In genomic region chr9:71895955-71896354, GRCh38 we compare ENCODE assay signal across 16 cellular contexts. TPM values are rescaled to one million over a fixed set of nuclear protein-coding genes. Genes with fewer than 3 reads are reported as not detected.
DNase-seq lines count a peak whose midpoint lies in the region; ATAC-seq and TF ChIP-seq lines count a peak whose summit lies in the region.
"Had no signal": no experiment of that assay in that cellular context is flagged by ENCODE, and none has a peak within 500 bp of the region (broad histone marks: within the 10 kb centered on the region; RNA-seq: fewer than 3 reads in every experiment).

No MANE protein-coding gene starts in this region.

- H3K9me2 ChIP-seq in Loucy (replicated peaks; ENCODE audit: low read depth, low read length), result no peaks in the 10 kb centered on the region

- H3K79me2 ChIP-seq in Loucy (ENCODE audit: insufficient read depth, low read length), result peaks cover 97% of the 10 kb centered on the region

- peaks cover 84% of the 10 kb centered on the region for H3K4me1 ChIP-seq in Loucy (ENCODE audit: insufficient read depth, low read length, poor library complexity, severe bottlenecking)

- H2AFZ ChIP-seq in Loucy (ENCODE audit: low read length), result no peak overlapping the region

- intact Hi-C loops in activated T-helper 2 cell treated with anti-CD3 and anti-CD28 coated beads, Interferon-gamma antibody, Interleukin-2, Interleukin-4, amounts not matched to agents 10 μg/mL and 5 μg/mL and 100 μg/mL, durations not matched to agents 14 hours and 24 hours and 36 hours (cut with micrococcal nuclease), result loop anchor here (1.0 to 10.0 kb wide), 7 partner anchors 9 to 1484 kb away; partner anchors contain the start of genes ABHD17B, ANXA1, C9orf85 and KLF9
- intact Hi-C loops in natural killer cell (cut with micrococcal nuclease), result loop anchor here (2.0 to 5.0 kb wide), 3 partner anchors 15 to 114 kb away; partner anchors contain the start of genes ABHD17B and C9orf85
- intact Hi-C loops in Calu3 (cut with micrococcal nuclease; ENCODE audit: unreplicated experiment), result no loop called here

- no peaks in the 10 kb centered on the region for H3K27me3 Mint-ChIP-seq in activated CD4-positive, alpha-beta T cell treated with anti-CD3 and anti-CD28 coated beads, Interleukin-2, amount 10 ng/mL, durations not matched to agents 7 days and 5 days
- no peaks in the 10 kb centered on the region for H3K27me3 Mint-ChIP-seq in activated T-helper 2 cell treated with anti-CD3 and anti-CD28 coated beads, Interferon-gamma antibody, Interleukin-2, Interleukin-4, amounts not matched to agents 10 μg/mL and 5 μg/mL and 100 μg/mL, durations not matched to agents 14 hours and 24 hours and 36 hours (ENCODE audit: low read depth)
- no peaks in the 10 kb centered on the region for H3K27me3 Mint-ChIP-seq in natural killer cell (ENCODE audit: low read depth in 2 of 2)
- no peaks in the 10 kb centered on the region for H3K27me3 Mint-ChIP-seq in Calu3 (ENCODE audit: unreplicated experiment)
- H3K27me3 Mint-ChIP-seq: activated T-helper 17 cell treated with anti-CD3 and anti-CD28 coated beads, Interleukin-2, amount 50 U/mL, for 72 hours had no signal

- POLR2A ChIA-PET in activated CD4-positive, alpha-beta T cell treated with anti-CD3 and anti-CD28 coated beads, Interleukin-2, amount 10 ng/mL, durations not matched to agents 7 days and 5 days (lab: Charles Lee), result interaction anchor here (0.5 kb wide), 1 partner anchor 48 kb away, joined by 4 read pairs; no protein-coding TSS in a partner anchor

- peak overlapping the region; percentile 93 for H3K4me2 ChIP-seq in Loucy (ENCODE audit: low read depth, low read length, poor library complexity, severe bottlenecking)

- peak overlapping the region; percentile 86 for H3K4me3 ChIP-seq in Loucy (ENCODE audit: low read length, poor library complexity, severe bottlenecking)
- H3K4me3 ChIP-seq: heart left ventricle, suprapubic skin, vagina had no signal

- DNase-seq in activated CD4-positive, alpha-beta T cell treated with anti-CD3 and anti-CD28 coated beads, Interleukin-2, amount 10 ng/mL, durations not matched to agents 7 days and 5 days, result no peak
- DNase-seq in activated CD4-positive, alpha-beta T cell treated with anti-CD3 and anti-CD28 coated beads for 48 hours, result no peak
- DNase-seq in activated T-helper 2 cell treated with anti-CD3 and anti-CD28 coated beads, Interferon-gamma antibody, Interleukin-2, Interleukin-4, amounts not matched to agents 10 μg/mL and 5 μg/mL and 100 μg/mL, durations not matched to agents 14 hours and 24 hours and 36 hours (ENCODE audit: low spot score), result no peak
- DNase-seq in natural killer cell, result no peak
- no peak for DNase-seq in Calu3
- no peak for DNase-seq in anterior cingulate cortex (lab: John Stamatoyannopoulos, UW)
- DNase-seq: amniotic stem cell; heart left ventricle; NCI-H1694; NCI-H446 treated with DMSO at 0.1 percent for 48 hours; stimulated activated CD8-positive, alpha-beta memory T cell treated with anti-CD3 and anti-CD28 coated beads, Interleukin-4, amount 100 ng/mL, for 48 hours had no signal

- H3K9me3 Mint-ChIP-seq in activated CD4-positive, alpha-beta T cell treated with anti-CD3 and anti-CD28 coated beads, Interleukin-2, amount 10 ng/mL, durations not matched to agents 7 days and 5 days, result peaks cover 8% of the 10 kb centered on the region
- H3K9me3 Mint-ChIP-seq in activated T-helper 2 cell treated with anti-CD3 and anti-CD28 coated beads, Interferon-gamma antibody, Interleukin-2, Interleukin-4, amounts not matched to agents 10 μg/mL and 5 μg/mL and 100 μg/mL, durations not matched to agents 14 hours and 24 hours and 36 hours, result no peaks in the 10 kb centered on the region
- H3K9me3 Mint-ChIP-seq in natural killer cell, result no peaks in the 10 kb centered on the region
- no peaks in the 10 kb centered on the region for H3K9me3 Mint-ChIP-seq in Calu3 (ENCODE audit: low read depth, unreplicated experiment)
- H3K9me3 Mint-ChIP-seq: activated T-helper 17 cell treated with anti-CD3 and anti-CD28 coated beads, Interleukin-2, amount 50 U/mL, for 72 hours had no signal

- ATAC-seq in natural killer cell, result peak; percentile 46 to 60 (median 52)
- ATAC-seq in HG02798 (IDR thresholded peaks at IDR 0.05; ENCODE audit: poor library complexity, unreplicated experiment), result no peak
- ATAC-seq: activated T-helper 17 cell treated with anti-CD3 and anti-CD28 coated beads, Interleukin-2, amount 50 U/mL, for 72 hours; heart left ventricle had no signal

- peaks cover 4% of the 10 kb centered on the region for H3F3A ChIP-seq in Loucy (ENCODE audit: low read depth)

- no peaks in the 10 kb centered on the region for H3K9me3 ChIP-seq in Loucy (ENCODE audit: insufficient read depth, low read depth, low read length)
- H3K9me3 ChIP-seq: heart left ventricle, suprapubic skin, vagina had no signal

- peak overlapping the region; percentile 91 for H3K9ac ChIP-seq in Loucy (ENCODE audit: low read depth, low read length, poor library complexity, severe bottlenecking)

- H4K20me1 ChIP-seq in Loucy (ENCODE audit: insufficient read depth, low read length, poor library complexity, severe bottlenecking), result peaks cover 39% of the 10 kb centered on the region

- no peaks in the 10 kb centered on the region for H3K36me3 ChIP-seq in Loucy (ENCODE audit: insufficient read depth, low read length)
- H3K36me3 ChIP-seq: heart left ventricle, suprapubic skin, vagina had no signal

- no TSS peak for BruUV-seq in Calu3 (replicated peaks; lab: Mats Ljungman, UMichigan)

- TF ChIP-seq CTCF in Loucy (conservative IDR thresholded peaks at IDR 0.05; ENCODE audit: low read length) (no peak), natural killer cell (IDR thresholded peaks at IDR 0.05) (no peak), Calu3 (IDR thresholded peaks at IDR 0.05; ENCODE audit: unreplicated experiment) (no peak)

- H3K36me3 Mint-ChIP-seq in activated CD4-positive, alpha-beta T cell treated with anti-CD3 and anti-CD28 coated beads, Interleukin-2, amount 10 ng/mL, durations not matched to agents 7 days and 5 days (ENCODE audit: low read depth), result peaks cover 35% of the 10 kb centered on the region
- peaks cover 31% of the 10 kb centered on the region for H3K36me3 Mint-ChIP-seq in activated T-helper 2 cell treated with anti-CD3 and anti-CD28 coated beads, Interferon-gamma antibody, Interleukin-2, Interleukin-4, amounts not matched to agents 10 μg/mL and 5 μg/mL and 100 μg/mL, durations not matched to agents 14 hours and 24 hours and 36 hours (ENCODE audit: low read depth)
- H3K36me3 Mint-ChIP-seq in natural killer cell (no peaks in the 10 kb centered on the region), Calu3 (ENCODE audit: insufficient read depth, unreplicated experiment) (no peaks in the 10 kb centered on the region)

- H3K4me1 Mint-ChIP-seq in activated CD4-positive, alpha-beta T cell treated with anti-CD3 and anti-CD28 coated beads, Interleukin-2, amount 10 ng/mL, durations not matched to agents 7 days and 5 days, result peaks cover 71% of the 10 kb centered on the region
- H3K4me1 Mint-ChIP-seq in activated T-helper 2 cell treated with anti-CD3 and anti-CD28 coated beads, Interferon-gamma antibody, Interleukin-2, Interleukin-4, amounts not matched to agents 10 μg/mL and 5 μg/mL and 100 μg/mL, durations not matched to agents 14 hours and 24 hours and 36 hours (ENCODE audit: low read depth), result peaks cover 67% of the 10 kb centered on the region
- peaks cover 77 to 79% of the 10 kb centered on the region in 2 donors for H3K4me1 Mint-ChIP-seq in natural killer cell
- peaks cover 8% of the 10 kb centered on the region for H3K4me1 Mint-ChIP-seq in Calu3 (ENCODE audit: low read depth, unreplicated experiment)

- CTCF ChIA-PET in activated CD4-positive, alpha-beta T cell treated with anti-CD3 and anti-CD28 coated beads, Interleukin-2, amount 10 ng/mL, durations not matched to agents 7 days and 5 days (lab: Charles Lee), result interaction anchor here (0.6 to 3.9 kb wide), 4 partner anchors 9 to 470 kb away, joined by 3 to 11 read pairs (median 5); partner anchors contain the start of genes ABHD17B and C9orf85
- CTCF ChIA-PET in Calu3 (lab: Charles Lee), result no interaction called here

- H3K27me3 ChIP-seq in Loucy (ENCODE audit: insufficient read depth, low read length, poor library complexity, severe bottlenecking), result no peaks in the 10 kb centered on the region
- H3K27me3 ChIP-seq: heart left ventricle, suprapubic skin, vagina had no signal

- peak overlapping the region; percentile 68 for H3K27ac Mint-ChIP-seq in activated CD4-positive, alpha-beta T cell treated with anti-CD3 and anti-CD28 coated beads, Interleukin-2, amount 10 ng/mL, durations not matched to agents 7 days and 5 days
- peak overlapping the region; percentile 50 for H3K27ac Mint-ChIP-seq in activated T-helper 2 cell treated with anti-CD3 and anti-CD28 coated beads, Interferon-gamma antibody, Interleukin-2, Interleukin-4, amounts not matched to agents 10 μg/mL and 5 μg/mL and 100 μg/mL, durations not matched to agents 14 hours and 24 hours and 36 hours
- H3K27ac Mint-ChIP-seq in natural killer cell (peak overlapping the region; percentile 87 to 97), Calu3 (ENCODE audit: unreplicated experiment) (no peak overlapping the region)
- H3K27ac Mint-ChIP-seq: activated T-helper 17 cell treated with anti-CD3 and anti-CD28 coated beads, Interleukin-2, amount 50 U/mL, for 72 hours had no signal

- no peak overlapping the region for H3K4me3 Mint-ChIP-seq in activated CD4-positive, alpha-beta T cell treated with anti-CD3 and anti-CD28 coated beads, Interleukin-2, amount 10 ng/mL, durations not matched to agents 7 days and 5 days
- peak overlapping the region; percentile 38 for H3K4me3 Mint-ChIP-seq in activated T-helper 2 cell treated with anti-CD3 and anti-CD28 coated beads, Interferon-gamma antibody, Interleukin-2, Interleukin-4, amounts not matched to agents 10 μg/mL and 5 μg/mL and 100 μg/mL, durations not matched to agents 14 hours and 24 hours and 36 hours (ENCODE audit: low read depth)
- H3K4me3 Mint-ChIP-seq in natural killer cell (peak overlapping the region; percentile 87), Calu3 (ENCODE audit: low read depth, unreplicated experiment) (no peak overlapping the region)
- H3K4me3 Mint-ChIP-seq: activated T-helper 17 cell treated with anti-CD3 and anti-CD28 coated beads, Interleukin-2, amount 50 U/mL, for 72 hours had no signal

RNA-seq across cellular contexts. Expression of gene ABHD17B, which starts 15.0 kb away (rescaled TPM):
- 10 to 100 TPM; 21.5 to 21.6 TPM for total RNA-seq in activated CD4-positive, alpha-beta T cell treated with anti-CD3 and anti-CD28 coated beads, Interleukin-2, amount 10 ng/mL, durations not matched to agents 7 days and 5 days
- 17.4 and 21.6 TPM in 2 replicates for total RNA-seq in activated T-helper 2 cell treated with anti-CD3 and anti-CD28 coated beads, Interferon-gamma antibody, Interleukin-2, Interleukin-4, amounts not matched to agents 10 μg/mL and 5 μg/mL and 100 μg/mL, durations not matched to agents 14 hours and 24 hours and 36 hours
- total RNA-seq in natural killer cell (10 to 100 TPM; 28.7 to 34.4 (median 30.3) TPM), Calu3 (2022) (16.5 and 17.3 TPM in 2 replicates)

RNA-seq across cellular contexts. Expression of gene C9orf85, which starts 15.5 kb away (rescaled TPM):
- 10 to 100 TPM; 11.0 to 11.6 TPM for total RNA-seq in activated CD4-positive, alpha-beta T cell treated with anti-CD3 and anti-CD28 coated beads, Interleukin-2, amount 10 ng/mL, durations not matched to agents 7 days and 5 days
- 8.3 and 9.8 TPM in 2 replicates for total RNA-seq in activated T-helper 2 cell treated with anti-CD3 and anti-CD28 coated beads, Interferon-gamma antibody, Interleukin-2, Interleukin-4, amounts not matched to agents 10 μg/mL and 5 μg/mL and 100 μg/mL, durations not matched to agents 14 hours and 24 hours and 36 hours
- total RNA-seq in natural killer cell (10 to 100 TPM in 1 of 3 donors, 1 to 10 TPM in 2; 5.6 to 11.1 (median 9.2) TPM), Calu3 (2022) (8.3 and 9.8 TPM in 2 replicates)

Comparison
In these comparisons a context has a peak if more than half of its experiments do, and no peak if none do; other contexts are left out.
1. H3K4me3 Mint-ChIP-seq: peak in activated T-helper 2 cell treated with anti-CD3 and anti-CD28 coated beads, Interferon-gamma antibody, Interleukin-2, Interleukin-4, amounts not matched to agents 10 μg/mL and 5 μg/mL and 100 μg/mL, durations not matched to agents 14 hours and 24 hours and 36 hours (single experiment) and natural killer cell (single experiment); none in activated CD4-positive, alpha-beta T cell treated with anti-CD3 and anti-CD28 coated beads, Interleukin-2, amount 10 ng/mL, durations not matched to agents 7 days and 5 days (single experiment) and Calu3 (single experiment).